23 cellular contexts compared by ENCODE assay signal in the genomic region with DNA sequence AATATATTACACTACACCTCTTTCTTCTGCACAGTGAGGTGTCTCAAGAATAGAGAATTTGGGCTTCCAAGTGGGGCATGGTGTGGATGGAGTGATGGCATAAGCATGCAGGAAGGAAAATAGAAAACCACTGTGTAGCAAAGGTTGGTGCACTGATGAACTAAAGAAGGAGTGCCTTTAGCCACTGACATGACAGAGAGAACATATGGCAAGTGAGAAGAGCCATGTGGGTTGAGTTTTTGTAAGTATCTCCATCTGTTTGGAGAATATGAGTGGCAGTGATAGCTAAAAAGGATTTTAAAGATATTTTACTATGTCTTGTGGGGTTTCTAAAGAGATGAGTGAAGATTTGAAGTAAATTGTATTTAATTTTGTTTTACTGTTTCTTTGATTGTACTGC.
"Had no signal": no experiment of that assay in that cellular context is flagged by ENCODE, and none has a peak within 500 bp of the region (broad histone marks: within the 10 kb centered on the region; RNA-seq: fewer than 3 reads in every experiment).

No MANE protein-coding gene starts in this region.

- ATAC-seq: gastrocnemius medialis; left cardiac atrium; left lung; naive thymus-derived CD8-positive, alpha-beta T cell; psoas muscle; right cardiac atrium; stimulated activated effector memory CD8-positive, alpha-beta T cell treated with anti-CD3 and anti-CD28 coated beads, Interleukin-12 subunit alpha, Interleukin-12 subunit beta, amount 100 ng/mL, for 72 hours; upper lobe of right lung had no signal

- DNase-seq: dorsolateral prefrontal cortex; effector CD4-positive, alpha-beta T cell; gastrocnemius medialis; hippocampal formation; left cardiac atrium; left lung; mesenchymal stem cell; midbrain; naive thymus-derived CD8-positive, alpha-beta T cell; nephron progenitor cell; nucleus accumbens; posterior cingulate gyrus; psoas muscle; right cardiac atrium; sigmoid colon; stimulated activated CD4-positive, alpha-beta T cell treated with anti-CD3 and anti-CD28 coated beads, Interleukin-2, amount 100 ng/mL, for 24 hours; stimulated activated CD4-positive, alpha-beta T cell treated with anti-CD3 and anti-CD28 coated beads, Interleukin-4, amount 100 ng/mL, for 24 hours; transverse colon; upper lobe of right lung; uterus had no signal

- H3K27ac Mint-ChIP-seq: naive thymus-derived CD8-positive, alpha-beta T cell; nephron progenitor cell; stimulated activated effector memory CD8-positive, alpha-beta T cell treated with anti-CD3 and anti-CD28 coated beads, Interleukin-12 subunit alpha, Interleukin-12 subunit beta, amount 100 ng/mL, for 72 hours; stimulated activated naive CD8-positive, alpha-beta T cell treated with anti-CD3 and anti-CD28 coated beads, Interleukin-15, Interleukin-2, amounts not matched to agents 100 ng/mL and 50 ng/mL, for 24 hours had no signal

- H3K9me3 Mint-ChIP-seq: nephron progenitor cell; stimulated activated effector memory CD8-positive, alpha-beta T cell treated with anti-CD3 and anti-CD28 coated beads, Interleukin-12 subunit alpha, Interleukin-12 subunit beta, amount 100 ng/mL, for 72 hours had no signal

- H3K27me3 Mint-ChIP-seq: stimulated activated naive CD8-positive, alpha-beta T cell treated with anti-CD3 and anti-CD28 coated beads, Interleukin-15, Interleukin-2, amounts not matched to agents 100 ng/mL and 50 ng/mL, for 24 hours had no signal

- H3K4me1 Mint-ChIP-seq: naive thymus-derived CD8-positive, alpha-beta T cell; nephron progenitor cell; stimulated activated effector memory CD8-positive, alpha-beta T cell treated with anti-CD3 and anti-CD28 coated beads, Interleukin-12 subunit alpha, Interleukin-12 subunit beta, amount 100 ng/mL, for 72 hours had no signal

- H3K27me3 ChIP-seq: dorsolateral prefrontal cortex, gastrocnemius medialis, left lung, sigmoid colon, transverse colon, upper lobe of right lung, uterus had no signal

- H3K27ac ChIP-seq: dorsolateral prefrontal cortex, gastrocnemius medialis, left lung, psoas muscle, sigmoid colon, thoracic aorta, transverse colon, upper lobe of right lung, uterus had no signal

- H3K36me3 ChIP-seq: gastrocnemius medialis, left lung, sigmoid colon, thoracic aorta, transverse colon, upper lobe of right lung, uterus had no signal

- H3K4me3 Mint-ChIP-seq: naive thymus-derived CD8-positive, alpha-beta T cell; nephron progenitor cell; stimulated activated effector memory CD8-positive, alpha-beta T cell treated with anti-CD3 and anti-CD28 coated beads, Interleukin-12 subunit alpha, Interleukin-12 subunit beta, amount 100 ng/mL, for 72 hours; stimulated activated naive CD8-positive, alpha-beta T cell treated with anti-CD3 and anti-CD28 coated beads, Interleukin-15, Interleukin-2, amounts not matched to agents 100 ng/mL and 50 ng/mL, for 24 hours had no signal

- H3K36me3 Mint-ChIP-seq: naive thymus-derived CD8-positive, alpha-beta T cell; stimulated activated effector memory CD8-positive, alpha-beta T cell treated with anti-CD3 and anti-CD28 coated beads, Interleukin-12 subunit alpha, Interleukin-12 subunit beta, amount 100 ng/mL, for 72 hours had no signal

- H3K4me3 ChIP-seq: dorsolateral prefrontal cortex, gastrocnemius medialis, left lung, psoas muscle, sigmoid colon, thoracic aorta, transverse colon, upper lobe of right lung, uterus had no signal

- H3K4me1 ChIP-seq: gastrocnemius medialis, left lung, psoas muscle, sigmoid colon, transverse colon, upper lobe of right lung, uterus had no signal
